In genomic region chr12:6076776-6077700, GRCh38 we compare ENCODE assay signal across 17 cellular contexts. TPM values are rescaled to one million over a fixed set of nuclear protein-coding genes. Genes with fewer than 3 reads are reported as not detected.
A peak's percentile ranks its signal among the peaks of the same experiment; 100 is the strongest.
DNase-seq lines count a peak whose midpoint lies in the region; ATAC-seq and TF ChIP-seq lines count a peak whose summit lies in the region.
"Had no signal": no experiment of that assay in that cellular context is flagged by ENCODE, and none has a peak within 500 bp of the region (broad histone marks: within the 10 kb centered on the region; RNA-seq: fewer than 3 reads in every experiment).

No MANE protein-coding gene starts in this region.

- TF ChIP-seq POLR2A in spleen (IDR thresholded peaks at IDR 0.05) = no peak

- BruUV-seq in OCI-LY7 (replicated peaks; lab: Mats Ljungman, UMichigan) = no TSS peak

- H3K4me2 ChIP-seq in OCI-LY7 (ENCODE audit: low read length) = no peak overlapping the region
- H3K4me2 ChIP-seq: GM23338 had no signal

- H2AFZ ChIP-seq in OCI-LY7 (ENCODE audit: low read length) = no peak overlapping the region
- H2AFZ ChIP-seq: GM23338 had no signal

- ATAC-seq in heart right ventricle (no peak), lower lobe of right lung (no peak)
- ATAC-seq: CD8-positive, alpha-beta T cell; GM23338 had no signal

- peak overlapping the region in 7 of 10 donors; percentile 5 to 86 (median 72) for H3K27ac ChIP-seq in heart right ventricle
- H3K27ac ChIP-seq in right atrium auricular region = no peak overlapping the region
- H3K27ac ChIP-seq in lower lobe of right lung = peak overlapping the region; percentile 80
- H3K27ac ChIP-seq in spleen = peak overlapping the region in 1 of 8 donors; percentile 16
- H3K27ac ChIP-seq in OCI-LY7 (ENCODE audit: low read depth, low read length, poor library complexity, severe bottlenecking) = no peak overlapping the region

- no peaks in the 10 kb centered on the region for H4K20me1 ChIP-seq in OCI-LY7 (ENCODE audit: insufficient read depth, low read length)

- no peaks in the 10 kb centered on the region for H3K9me2 ChIP-seq in OCI-LY7 (ENCODE audit: insufficient read depth, low read length)

- H3K4me1 ChIP-seq in heart right ventricle (peaks cover 17 to 100% (median 68%) of the 10 kb centered on the region in 9 donors), right atrium auricular region (peaks cover 0 to 21% of the 10 kb centered on the region in 2 donors), lower lobe of right lung (peaks cover 43% of the 10 kb centered on the region), spleen (peaks cover 11 to 45% (median 30%) of the 10 kb centered on the region in 6 donors), OCI-LY7 (ENCODE audit: insufficient read depth, low read length, poor library complexity, severe bottlenecking) (no peaks in the 10 kb centered on the region), BE2C (peaks cover 4% of the 10 kb centered on the region)
- H3K4me1 ChIP-seq: HAP-1 had no signal

- TF ChIP-seq CTCF in heart right ventricle (IDR thresholded peaks at IDR 0.05) (no peak), right atrium auricular region (IDR thresholded peaks at IDR 0.05) (no peak), lower lobe of right lung (IDR thresholded peaks at IDR 0.05) (no peak), spleen (IDR thresholded peaks at IDR 0.05 in 8 of 11, conservative IDR thresholded peaks at IDR 0.05 in 3 of 11) (no peak), OCI-LY7 (conservative IDR thresholded peaks at IDR 0.05; ENCODE audit: low read length) (no peak), BE2C (IDR thresholded peaks at IDR 0.05; ENCODE audit: low read depth, low read length) (no peak)

- no peaks in the 10 kb centered on the region for H3K79me2 ChIP-seq in OCI-LY7 (ENCODE audit: insufficient read depth, low read depth, low read length)

- 93 to 95% methylated on average over 28 of the region's 28 CpGs for WGBS in heart right ventricle, 2 donors
- 89 to 97% (median 93%) methylated on average over 18 to 28 of the region's 28 CpGs for WGBS in spleen, 5 donors

- DNase-seq in heart right ventricle (no peak), right atrium auricular region (ENCODE audit: low spot score) (no peak), H7 (peak; percentile 21), lower lobe of right lung (no peak), spleen (peak; percentile 47), OCI-LY7 (ENCODE audit: low spot score) (no peak), NCI-H2196 treated with DMSO at 0.1 percent for 48 hours (lab: John Stamatoyannopoulos, UW; ENCODE audit: unreplicated experiment) (no peak), BE2C (no peak)
- DNase-seq: ACHN; CD8-positive, alpha-beta T cell; COR-L47; DMS153; DMS79 treated with DMSO at 0.1 percent for 48 hours; EL had no signal

- H3K36me3 ChIP-seq in heart right ventricle = peaks cover 0 to 41% (median 0%) of the 10 kb centered on the region in 9 donors
- H3K36me3 ChIP-seq in right atrium auricular region = no peaks in the 10 kb centered on the region
- no peaks in the 10 kb centered on the region for H3K36me3 ChIP-seq in H7 (replicated peaks; ENCODE audit: control insufficient read depth, insufficient read depth, low read length)
- no peaks in the 10 kb centered on the region for H3K36me3 ChIP-seq in lower lobe of right lung
- peaks cover 0 to 6% (median 0%) of the 10 kb centered on the region in 6 donors for H3K36me3 ChIP-seq in spleen
- H3K36me3 ChIP-seq in OCI-LY7 (ENCODE audit: insufficient read depth, low read length) = no peaks in the 10 kb centered on the region
- H3K36me3 ChIP-seq in BE2C = no peaks in the 10 kb centered on the region
- H3K36me3 ChIP-seq: HAP-1 had no signal

- no peak overlapping the region for H3K4me3 ChIP-seq in heart right ventricle
- H3K4me3 ChIP-seq in right atrium auricular region = no peak overlapping the region
- no peak overlapping the region for H3K4me3 ChIP-seq in H7 (ENCODE audit: insufficient read depth, low read depth, low read length)
- no peak overlapping the region for H3K4me3 ChIP-seq in lower lobe of right lung
- no peak overlapping the region for H3K4me3 ChIP-seq in spleen
- no peak overlapping the region for H3K4me3 ChIP-seq in OCI-LY7 (ENCODE audit: low read depth, low read length, poor library complexity, severe bottlenecking)
- H3K4me3 ChIP-seq in BE2C (ENCODE audit: low read depth, low read length) = no peak overlapping the region
- H3K4me3 ChIP-seq: GM23338, HAP-1 had no signal

- CTCF ChIA-PET in OCI-LY7 (lab: Charles Lee; ENCODE audit: unreplicated experiment) = no interaction called here

- H3K27me3 ChIP-seq in heart right ventricle (peaks cover 0 to 41% (median 6%) of the 10 kb centered on the region in 7 donors), right atrium auricular region (no peaks in the 10 kb centered on the region), H7 (ENCODE audit: control insufficient read depth, insufficient read depth, low read length) (no peaks in the 10 kb centered on the region), lower lobe of right lung (ENCODE audit: low read depth) (peaks cover 7% of the 10 kb centered on the region), spleen (replicated peaks in 1 of 7) (peaks cover 0 to 45% (median 5%) of the 10 kb centered on the region in 7 donors), BE2C (no peaks in the 10 kb centered on the region)

- no peaks in the 10 kb centered on the region for H3K9me3 ChIP-seq in heart right ventricle
- H3K9me3 ChIP-seq in right atrium auricular region = no peaks in the 10 kb centered on the region
- H3K9me3 ChIP-seq in lower lobe of right lung = no peaks in the 10 kb centered on the region
- no peaks in the 10 kb centered on the region for H3K9me3 ChIP-seq in spleen
- H3K9me3 ChIP-seq in OCI-LY7 (ENCODE audit: low read length) = no peaks in the 10 kb centered on the region
- H3K9me3 ChIP-seq in BE2C = no peaks in the 10 kb centered on the region
- H3K9me3 ChIP-seq: HAP-1 had no signal

- intact Hi-C loops in heart right ventricle (cut with DNase I) = loop anchor here in 3 of 10 donors (5.0 to 10.0 kb wide), 3 partner anchors 40 to 98 kb away; no protein-coding TSS in a partner anchor
- intact Hi-C loops in lower lobe of right lung (cut with DNase I) = no loop called here
- intact Hi-C loops in spleen (cut with DNase I; ENCODE audit: low total_unique reads) = no loop called here
- intact Hi-C loops in OCI-LY7 (cut with micrococcal nuclease; ENCODE audit: unreplicated experiment) = no loop called here

- POLR2A ChIA-PET in OCI-LY7 (lab: Charles Lee) = interaction anchor here (0.7 kb wide), 1 partner anchor 1297 kb away, joined by 3 read pairs; no protein-coding TSS in a partner anchor

RNA-seq across cellular contexts. Expression of gene VWF, which starts 47.4 kb away (rescaled TPM):
- total RNA-seq in heart right ventricle (100 to 1,000 TPM; 163 to 480 (median 275) TPM), right atrium auricular region (100 to 1,000 TPM; 189 to 331 TPM), lower lobe of right lung (468 TPM), spleen (100 to 1,000 TPM; 272 to 957 (median 395) TPM), OCI-LY7 (2022) (0.32 and 0.35 TPM in 2 replicates)
- polyA plus RNA-seq in heart right ventricle (100 to 1,000 TPM; 104 to 254 TPM), spleen (10 to 100 TPM; 12.9 to 38.6 (median 15.5) TPM)
- total RNA-seq in H7 (2014; rRNA removed; shearing (Covaris generic)) = 1.6 and 2.3 TPM in 2 replicates
- total RNA-seq in OCI-LY7 (2014; rRNA removed; shearing (Covaris generic)) = not detected in 2 replicates
- not detected for polyA plus RNA-seq in BE2C (2012; ENCODE audit: insufficient read depth, insufficient read length, low read depth)
- total RNA-seq: CD8-positive, alpha-beta T cell; HT-29 had no signal

Comparison
In these comparisons a context has a peak if more than half of its experiments do, and no peak if none do; other contexts are left out.
1. H3K27ac ChIP-seq: peak in heart right ventricle (7 of 10) and lower lobe of right lung (single experiment); none in right atrium auricular region (0 of 2) and OCI-LY7 (single experiment).
2. DNase-seq: peak in H7 (single experiment) and spleen (single experiment); none in heart right ventricle (0 of 2), right atrium auricular region (single experiment), lower lobe of right lung (single experiment), OCI-LY7 (single experiment), NCI-H2196 treated with DMSO at 0.1 percent for 48 hours (single experiment) and BE2C (single experiment).
3. RNA of gene VWF, which starts 47.4 kb away (total RNA-seq): 468 TPM in lower lobe of right lung (single experiment), 272 to 957 TPM in spleen, 189 to 331 TPM in right atrium auricular region and 163 to 480 TPM in heart right ventricle; 1.6 to 2.3 TPM in H7 and 0.32 to 0.35 TPM in OCI-LY7; every median in the first group is over 10 times any median in the second.